In genomic region chr9:96317335-96317980, GRCh38 we compare ENCODE assay signal across 8 cellular contexts. TPM values are rescaled to one million over a fixed set of nuclear protein-coding genes. Genes with fewer than 3 reads are reported as not detected.
DNase-seq lines count a peak whose midpoint lies in the region; ATAC-seq and TF ChIP-seq lines count a peak whose summit lies in the region.

No MANE protein-coding gene starts in this region.

- no peaks in the 10 kb centered on the region for H3K9me1 ChIP-seq in IMR-90 (ENCODE audit: insufficient read depth, low read length)

- H4K91ac ChIP-seq in IMR-90 (ENCODE audit: insufficient read depth, low read depth, low read length), result no peak overlapping the region

- peaks cover 0 to 13% (median 9%) of the 10 kb centered on the region in 3 donors for H3K9me3 Mint-ChIP-seq in T-cell

- H3K4ac ChIP-seq in IMR-90 (ENCODE audit: low read depth, low read length), result no peak overlapping the region

- H3K36me3 ChIP-seq in IMR-90 (ENCODE audit: control insufficient read depth, insufficient read depth, low read length) (no peaks in the 10 kb centered on the region), brain microvascular endothelial cell (replicated peaks) (no peaks in the 10 kb centered on the region)

- H2BK15ac ChIP-seq in IMR-90 (ENCODE audit: low read depth, low read length), result no peak overlapping the region

- H3K4me3 Mint-ChIP-seq in T-cell, result no peak overlapping the region

- CTCF ChIA-PET in IMR-90 (lab: Yijun Ruan, JAX), result interaction anchor here (0.5 to 1.7 kb wide), 10 partner anchors 8 to 349 kb away, joined by 3 to 12 read pairs (median 3); no protein-coding TSS in a partner anchor
- CTCF ChIA-PET in T-cell (lab: Charles Lee), result interaction anchor here (0.5 to 1.3 kb wide), 10 partner anchors 36 to 1123 kb away, joined by 3 to 9 read pairs (median 4); no protein-coding TSS in a partner anchor

- H3K27ac ChIP-seq in IMR-90 (ENCODE audit: insufficient read depth, low read length) (no peak overlapping the region), brain microvascular endothelial cell (no peak overlapping the region)

- H2AK9ac ChIP-seq in IMR-90 (replicated peaks; ENCODE audit: low read depth, low read length, poor library complexity), result peak overlapping the region; percentile 78

- in situ Hi-C loops in IMR-90 (cut with MboI; ENCODE audit: low sequenced_read_pairs) (no loop called here), brain microvascular endothelial cell (cut with HindIII; ENCODE audit: low pct_ligation_motif_present, low sequenced_read_pairs) (no loop called here)

- H3K56ac ChIP-seq in IMR-90 (ENCODE audit: extremely low read depth, insufficient read depth, low read length), result no peak overlapping the region

- intact Hi-C loops in IMR-90 (cut with micrococcal nuclease), result loop anchor here (1.0 to 2.0 kb wide), 2 partner anchors 85 to 591 kb away; no protein-coding TSS in a partner anchor

- H3K23ac ChIP-seq in IMR-90 (ENCODE audit: low read depth, low read length), result no peak overlapping the region

- no peak overlapping the region for H2AK5ac ChIP-seq in IMR-90 (ENCODE audit: low read depth, low read length)

- H3K27ac Mint-ChIP-seq in T-cell, result no peak overlapping the region

- ATAC-seq in IMR-90 (ENCODE audit: low read depth), result peak; percentile 90
- ATAC-seq in T-cell (replicated peaks in 1 of 4), result peak in 1 of 4 experiments; percentile 67
- ATAC-seq in HG02610 (IDR thresholded peaks at IDR 0.05; ENCODE audit: unreplicated experiment), result no peak

- no peaks in the 10 kb centered on the region for H3K4me1 Mint-ChIP-seq in T-cell

- H3K14ac ChIP-seq in IMR-90 (replicated peaks; ENCODE audit: low read depth, low read length), result no peak overlapping the region

- H3K4me1 ChIP-seq in IMR-90 (ENCODE audit: control insufficient read depth, insufficient read depth, low read length), result no peaks in the 10 kb centered on the region

- no peaks in the 10 kb centered on the region for H3K79me1 ChIP-seq in IMR-90 (ENCODE audit: low read depth in 1 of 2, low read length in 2 of 2)

- dilution Hi-C loops in IMR-90 (cut with HindIII; ENCODE audit: low sequenced_read_pairs, unreplicated experiment), result no loop called here

- H3K36me3 Mint-ChIP-seq in T-cell, result peaks cover 14% of the 10 kb centered on the region

- POLR2A ChIA-PET in IMR-90 (lab: Charles Lee; ENCODE audit: unreplicated experiment) (no interaction called here), T-cell (lab: Charles Lee) (interaction anchor here in 1 of 2 donors (0.7 kb wide), 1 partner anchor 776 kb away, joined by 7 read pairs; no protein-coding TSS in a partner anchor)

- H3K4me3 ChIP-seq in IMR-90 (ENCODE audit: insufficient read depth, low read depth, low read length) (no peak overlapping the region), brain microvascular endothelial cell (ENCODE audit: low read depth, low read length) (no peak overlapping the region)

- no peaks in the 10 kb centered on the region for H3K27me3 Mint-ChIP-seq in T-cell

- peak; percentile 84 for TF ChIP-seq RAD21 in IMR-90 (IDR thresholded peaks at IDR 0.05; ENCODE audit: low read length)

- H4K5ac ChIP-seq in IMR-90 (ENCODE audit: low read depth, low read length), result no peak overlapping the region

- DNase-seq in DMS53 treated with DMSO at 0.1 percent for 48 hours (lab: John Stamatoyannopoulos, UW; ENCODE audit: unreplicated experiment) (peak; percentile 7), IMR-90 (peak; percentile 70), T-cell (peak in 30 of 34 experiments; percentile 1 to 64 (median 30)), brain microvascular endothelial cell (peak; percentile 37), iPS-NIHi7 (ENCODE audit: extremely low spot score) (peak; percentile 85), NK-92 (lab: John Stamatoyannopoulos, UW; ENCODE audit: unreplicated experiment) (no peak)
- peak; percentile 9 to 41 for DNase-seq in stimulated activated CD4-positive, alpha-beta T cell treated with anti-CD3 and anti-CD28 coated beads, Interleukin-15, amount 100 ng/mL, for 48 hours (ENCODE audit: low read depth in 2 of 2)

- TF ChIP-seq CTCF in IMR-90 (conservative IDR thresholded peaks at IDR 0.05; ENCODE audit: low read depth, low read length) (peak; percentile 93), brain microvascular endothelial cell (IDR thresholded peaks at IDR 0.05; ENCODE audit: low read depth, low read length, missing control alignments) (peak; percentile 94)

- no peak overlapping the region for H3K9ac ChIP-seq in IMR-90 (ENCODE audit: low read depth, low read length)

- no peak overlapping the region for H2BK5ac ChIP-seq in IMR-90 (ENCODE audit: low read depth, low read length, poor library complexity, severe bottlenecking)

- H2AFZ ChIP-seq in IMR-90 (replicated peaks; ENCODE audit: low read length, poor library complexity), result no peak overlapping the region

- H3K27me3 ChIP-seq in IMR-90 (ENCODE audit: control insufficient read depth, insufficient read depth, low read length), result no peaks in the 10 kb centered on the region
- no peaks in the 10 kb centered on the region for H3K27me3 ChIP-seq in brain microvascular endothelial cell (replicated peaks)

- H3K18ac ChIP-seq in IMR-90 (ENCODE audit: low read depth, low read length), result no peak overlapping the region

- no peak for TF ChIP-seq POLR2A in IMR-90 (IDR thresholded peaks at IDR 0.05; ENCODE audit: low read depth, low read length)

- H2BK120ac ChIP-seq in IMR-90 (ENCODE audit: low read depth, low read length), result no peak overlapping the region

- H2BK20ac ChIP-seq in IMR-90 (ENCODE audit: low read depth, low read length), result no peak overlapping the region

- BruUV-seq in IMR-90 (replicated peaks; lab: Mats Ljungman, UMichigan), result no TSS peak

- no peak overlapping the region for H3K4me2 ChIP-seq in IMR-90 (ENCODE audit: low read depth, low read length)

- 85% methylated on average over 4 of the region's 9 CpGs; no CpG with 5 or more reads in 1 of the 2 experiments for WGBS in IMR-90 (ENCODE audit: extremely low coverage in 2 of 2, insufficient read length in 1 of 2), 2 experiments

- peaks cover 9% of the 10 kb centered on the region for H3K9me3 ChIP-seq in IMR-90 (ENCODE audit: control insufficient read depth, insufficient read depth, low read length)

- no peaks in the 10 kb centered on the region for H4K20me1 ChIP-seq in IMR-90 (ENCODE audit: insufficient read depth, low read length)

- H4K8ac ChIP-seq in IMR-90 (ENCODE audit: low read depth in 2 of 2, low read length in 2 of 2), result no peak overlapping the region

TF ChIP-seq in IMR-90, 13 proteins besides CTCF, POLR2A, EP300 and RAD21:
- TF ChIP-seq CHD1 (IDR thresholded peaks at IDR 0.05; ENCODE audit: low read depth, low read length) (no peak), MXI1 (IDR thresholded peaks at IDR 0.05; ENCODE audit: borderline replicate concordance, low read depth, low read length) (no peak), USF2 (IDR thresholded peaks at IDR 0.05; ENCODE audit: low read depth, low read length) (no peak), SMC3 (IDR thresholded peaks at IDR 0.05; ENCODE audit: low read depth, low read length) (peak; percentile 77), RCOR1 (IDR thresholded peaks at IDR 0.05; ENCODE audit: insufficient replicate concordance, low read length) (no peak)
TF ChIP-seq in IMR-90: peak in this region for 1.

RNA-seq across cellular contexts. Expression of gene HSD17B3, which starts 15.5 kb away (rescaled TPM):
- total RNA-seq in IMR-90 (2012; rRNA removed) (0.18 TPM in 1 of 2 replicates, not detected in the other), T-cell (1 to 10 TPM in 3 of 5 donors, under 1 TPM in 2; 0.58 to 2.5 (median 1.2) TPM)
- polyA plus RNA-seq in IMR-90 (2012; rRNA removed), result not detected in 2 replicates
- not detected in 2 replicates for polyA plus RNA-seq in IMR-90 (2012; cell fraction: cytosol; rRNA removed)
- 0.44 TPM in 1 of 2 replicates, not detected in the other for polyA plus RNA-seq in IMR-90 (2012; cell fraction: nucleus; rRNA removed; ENCODE audit: low replicate concordance)
